In the genomic region with DNA sequence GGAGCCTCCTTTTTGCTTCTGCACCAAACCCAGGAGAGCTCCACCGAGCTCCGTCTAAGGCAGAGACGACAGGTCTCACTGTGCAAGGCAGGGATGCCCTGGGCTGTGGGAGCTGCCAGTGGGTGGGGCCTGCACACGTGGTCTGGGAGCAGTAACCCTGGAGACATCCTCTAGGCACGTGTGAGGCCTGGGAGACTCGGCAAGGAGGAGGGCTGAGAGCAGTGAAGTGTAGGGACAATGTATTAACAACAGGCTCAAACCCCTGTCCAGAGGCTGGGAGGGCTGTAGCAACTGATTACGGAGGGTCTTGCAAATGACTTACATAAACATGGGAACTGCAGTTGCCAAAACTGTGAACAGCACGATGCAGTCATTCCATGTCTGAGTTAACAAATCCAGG, we compare ENCODE assay signal across 1 cellular context.
TF ChIP-seq lines count a peak whose summit lies in the region.

No MANE protein-coding gene starts in this region.

TF ChIP-seq in HCT116, 20 proteins besides CTCF, POLR2A, EP300 and RAD21 (continued from another document):
- TF ChIP-seq, protein P1, sequence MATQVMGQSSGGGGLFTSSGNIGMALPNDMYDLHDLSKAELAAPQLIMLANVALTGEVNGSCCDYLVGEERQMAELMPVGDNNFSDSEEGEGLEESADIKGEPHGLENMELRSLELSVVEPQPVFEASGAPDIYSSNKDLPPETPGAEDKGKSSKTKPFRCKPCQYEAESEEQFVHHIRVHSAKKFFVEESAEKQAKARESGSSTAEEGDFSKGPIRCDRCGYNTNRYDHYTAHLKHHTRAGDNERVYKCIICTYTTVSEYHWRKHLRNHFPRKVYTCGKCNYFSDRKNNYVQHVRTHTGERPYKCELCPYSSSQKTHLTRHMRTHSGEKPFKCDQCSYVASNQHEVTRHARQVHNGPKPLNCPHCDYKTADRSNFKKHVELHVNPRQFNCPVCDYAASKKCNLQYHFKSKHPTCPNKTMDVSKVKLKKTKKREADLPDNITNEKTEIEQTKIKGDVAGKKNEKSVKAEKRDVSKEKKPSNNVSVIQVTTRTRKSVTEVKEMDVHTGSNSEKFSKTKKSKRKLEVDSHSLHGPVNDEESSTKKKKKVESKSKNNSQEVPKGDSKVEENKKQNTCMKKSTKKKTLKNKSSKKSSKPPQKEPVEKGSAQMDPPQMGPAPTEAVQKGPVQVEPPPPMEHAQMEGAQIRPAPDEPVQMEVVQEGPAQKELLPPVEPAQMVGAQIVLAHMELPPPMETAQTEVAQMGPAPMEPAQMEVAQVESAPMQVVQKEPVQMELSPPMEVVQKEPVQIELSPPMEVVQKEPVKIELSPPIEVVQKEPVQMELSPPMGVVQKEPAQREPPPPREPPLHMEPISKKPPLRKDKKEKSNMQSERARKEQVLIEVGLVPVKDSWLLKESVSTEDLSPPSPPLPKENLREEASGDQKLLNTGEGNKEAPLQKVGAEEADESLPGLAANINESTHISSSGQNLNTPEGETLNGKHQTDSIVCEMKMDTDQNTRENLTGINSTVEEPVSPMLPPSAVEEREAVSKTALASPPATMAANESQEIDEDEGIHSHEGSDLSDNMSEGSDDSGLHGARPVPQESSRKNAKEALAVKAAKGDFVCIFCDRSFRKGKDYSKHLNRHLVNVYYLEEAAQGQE (IDR thresholded peaks at IDR 0.05; ENCODE audit: low read depth), result no peak
- TF ChIP-seq CBX3 (IDR thresholded peaks at IDR 0.05; ENCODE audit: low read depth) (no peak), ELF1 (IDR thresholded peaks at IDR 0.05; ENCODE audit: borderline replicate concordance, low read depth) (no peak)
